17 cellular contexts compared by ENCODE assay signal in the genomic region with DNA sequence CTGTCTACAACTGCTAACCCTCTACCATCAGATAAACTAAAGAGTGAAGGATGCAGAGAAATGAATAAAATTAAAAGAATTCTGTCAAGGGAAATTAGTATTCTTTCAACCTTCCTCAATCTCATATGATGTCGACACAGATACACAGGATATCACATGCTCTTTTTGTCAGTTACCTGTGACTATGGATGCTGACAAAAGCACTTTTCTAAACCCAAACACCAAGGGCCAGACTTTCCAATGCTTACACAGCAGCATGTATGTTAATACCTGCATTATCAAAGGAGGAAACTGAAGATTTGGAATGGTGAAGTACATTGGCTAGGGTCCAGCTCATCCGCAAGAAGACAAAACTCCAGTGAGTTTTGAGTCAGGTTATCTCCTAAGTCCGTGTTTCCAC.
DNase-seq lines count a peak whose midpoint lies in the region; ATAC-seq, FAIRE-seq and TF ChIP-seq lines count a peak whose summit lies in the region.
"Had no signal": no experiment of that assay in that cellular context is flagged by ENCODE, and none has a peak within 500 bp of the region (broad histone marks: within the 10 kb centered on the region; RNA-seq: fewer than 3 reads in every experiment).

No MANE protein-coding gene starts in this region.

- H3K27me3 ChIP-seq in HepG2 (ENCODE audit: control insufficient read depth in 1 of 2, insufficient read depth in 2 of 2, low read length in 2 of 2) (no peaks in the 10 kb centered on the region), right lobe of liver (no peaks in the 10 kb centered on the region), MM.1S (replicated peaks; ENCODE audit: insufficient read depth, low read length) (no peaks in the 10 kb centered on the region), K562 (ENCODE audit: control insufficient read depth in 2 of 2, insufficient read depth in 2 of 2, low read length in 2 of 2) (no peaks in the 10 kb centered on the region)

- CTCF ChIA-PET in HepG2 (lab: Yijun Ruan, JAX; ENCODE audit: low intra/inter-chr PET ratio, low total read pairs): no interaction called here
- CTCF ChIA-PET in K562 (lab: Yijun Ruan, JAX; ENCODE audit: low intra/inter-chr PET ratio): no interaction called here

- no peak overlapping the region for H3K9ac ChIP-seq in HepG2 (ENCODE audit: insufficient read depth, low read depth, low read length)
- no peak overlapping the region for H3K9ac ChIP-seq in MM.1S (ENCODE audit: low read length)
- H3K9ac ChIP-seq in K562 (ENCODE audit: insufficient read depth in 1 of 2, low read depth in 2 of 2, low read length in 2 of 2): no peak overlapping the region
- H3K9ac ChIP-seq: GM23248, KMS-11 had no signal

- H3F3A ChIP-seq in MM.1S (ENCODE audit: insufficient read depth, low read length): peaks cover 8% of the 10 kb centered on the region

- H3K27ac ChIP-seq in HepG2 (ENCODE audit: extremely low read length, insufficient read depth, low read length) (no peak overlapping the region), right lobe of liver (no peak overlapping the region), MM.1S (ENCODE audit: low read length) (peak overlapping the region; percentile 21; the same call in 1 of the 2 replicates), K562 (ENCODE audit: extremely low read depth, low read depth, low read length) (peak overlapping the region; percentile 88)
- H3K27ac ChIP-seq: GM23248, HL-60, KMS-11 had no signal

- ATAC-seq in HepG2 (no peak), right lobe of liver (no peak), K562 (no peak; the same call in 2 of the 3 replicates), GM21529 (IDR thresholded peaks at IDR 0.05; ENCODE audit: unreplicated experiment) (no peak), GM21528 (IDR thresholded peaks at IDR 0.05; ENCODE audit: low FRiP score, unreplicated experiment) (no peak)
- ATAC-seq: HCT116 had no signal

- H3K4me3 ChIP-seq in HepG2 (replicated peaks in 1 of 3; ENCODE audit: insufficient read depth in 1 of 3, low read depth in 2 of 3, low read length in 3 of 3) (no peak overlapping the region), right lobe of liver (no peak overlapping the region), MM.1S (ENCODE audit: low read length) (no peak overlapping the region), K562 (no peak overlapping the region)
- H3K4me3 ChIP-seq: GM23248 had no signal

- TF ChIP-seq RAD21 in HepG2 (CRISPR knock-in tag; IDR thresholded peaks at IDR 0.05) (no peak), K562 (CRISPR knock-in tag; conservative IDR thresholded peaks at IDR 0.05 in 1 of 2, IDR thresholded peaks at IDR 0.05 in 1 of 2) (no peak)

- no peaks in the 10 kb centered on the region for H4K20me1 ChIP-seq in HepG2 (ENCODE audit: insufficient read depth, low read length)
- no peaks in the 10 kb centered on the region for H4K20me1 ChIP-seq in MM.1S (ENCODE audit: insufficient read depth, low read length)
- H4K20me1 ChIP-seq in K562 (replicated peaks; ENCODE audit: control insufficient read depth, insufficient read depth, low read length): no peaks in the 10 kb centered on the region

- TF ChIP-seq CTCF in HepG2 (CRISPR knock-in tag; IDR thresholded peaks at IDR 0.05) (no peak), right lobe of liver (IDR thresholded peaks at IDR 0.05) (no peak), MM.1S (IDR thresholded peaks at IDR 0.05; ENCODE audit: low read length) (no peak), K562 (IDR thresholded peaks at IDR 0.05 in 2 of 3, conservative IDR thresholded peaks at IDR 0.05 in 1 of 3; ENCODE audit: insufficient read depth in 2 of 3, low read depth in 1 of 3, low read length in 3 of 3) (no peak), GM13976 (IDR thresholded peaks at IDR 0.05; ENCODE audit: borderline replicate concordance, control extremely low read depth, extremely low read depth, insufficient read depth, missing control alignments) (no peak)

- in situ Hi-C loops in HepG2 (cut with HindIII; ENCODE audit: extremely low pct_ligation_motif_present, low pct_unique_long_range_greater_than_20kb): no loop called here
- in situ Hi-C loops in K562 (cut with MboI): no loop called here
- in situ Hi-C loops in GM13976 (cut with MboI; ENCODE audit: low sequenced_read_pairs, unreplicated experiment): no loop called here

- H3K4me2 ChIP-seq in HepG2 (ENCODE audit: low read depth, low read length) (no peak overlapping the region), MM.1S (ENCODE audit: low read depth, low read length) (peak overlapping the region; percentile 12), K562 (ENCODE audit: insufficient read depth, low read length) (peak overlapping the region; percentile 28)
- H3K4me2 ChIP-seq: KMS-11 had no signal

- TF ChIP-seq POLR2A in HepG2 (IDR thresholded peaks at IDR 0.05; ENCODE audit: insufficient read depth in 1 of 2, low read depth in 2 of 2, low read length in 2 of 2): no peak
- TF ChIP-seq POLR2A in right lobe of liver (IDR thresholded peaks at IDR 0.05): no peak
- no peak for TF ChIP-seq POLR2A in K562 (conservative IDR thresholded peaks at IDR 0.05)

- POLR2A ChIA-PET in HepG2 (lab: Yijun Ruan, JAX) (no interaction called here), K562 (lab: Yijun Ruan, JAX) (interaction anchor here (1.1 to 2.5 kb wide), 3 partner anchors 9 to 25 kb away, joined by 3 to 12 read pairs (median 4); no protein-coding TSS in a partner anchor)

- 99% methylated on average over 3 of the region's 3 CpGs for WGBS in HepG2 (ENCODE audit: low lambda C conversion rate)
- WGBS in right lobe of liver (ENCODE audit: insufficient coverage, low coverage, low lambda C conversion rate, missing lambda C conversion rate): 78% methylated on average over 3 of the region's 3 CpGs
- WGBS in K562 (ENCODE audit: insufficient coverage, low coverage, missing lambda C conversion rate): 30% methylated on average over 3 of the region's 3 CpGs

- H3K79me2 ChIP-seq in HepG2 (ENCODE audit: insufficient read depth, low read length): no peaks in the 10 kb centered on the region
- H3K79me2 ChIP-seq in MM.1S (ENCODE audit: low read length): no peaks in the 10 kb centered on the region
- no peaks in the 10 kb centered on the region for H3K79me2 ChIP-seq in K562 (ENCODE audit: control insufficient read depth, insufficient read depth, low read length)

- no peaks in the 10 kb centered on the region for H3K9me2 ChIP-seq in MM.1S (replicated peaks; ENCODE audit: insufficient read depth, low read length)

- FAIRE-seq in HepG2 (lab: Jason Lieb, UNC) (no peak), K562 (lab: Jason Lieb, UNC) (no peak)
- FAIRE-seq: H54 had no signal

- H3K36me3 ChIP-seq in HepG2 (replicated peaks in 1 of 2; ENCODE audit: control insufficient read depth in 1 of 2, insufficient read depth in 2 of 2, low read length in 2 of 2) (no peaks in the 10 kb centered on the region), right lobe of liver (no peaks in the 10 kb centered on the region), MM.1S (replicated peaks; ENCODE audit: insufficient read depth, low read length) (no peaks in the 10 kb centered on the region), K562 (ENCODE audit: control insufficient read depth, insufficient read depth, low read length) (no peaks in the 10 kb centered on the region)

- no peaks in the 10 kb centered on the region for H3K9me3 ChIP-seq in HepG2 (ENCODE audit: low read length)
- no peaks in the 10 kb centered on the region for H3K9me3 ChIP-seq in right lobe of liver
- no peaks in the 10 kb centered on the region for H3K9me3 ChIP-seq in MM.1S (replicated peaks; ENCODE audit: insufficient read depth, low read length)
- H3K9me3 ChIP-seq in K562 (replicated peaks; ENCODE audit: control insufficient read depth, insufficient read depth, low read depth, low read length): no peaks in the 10 kb centered on the region

- H3K4me1 ChIP-seq in HepG2 (ENCODE audit: insufficient read depth, low read length) (peaks cover 13% of the 10 kb centered on the region), right lobe of liver (no peaks in the 10 kb centered on the region), MM.1S (ENCODE audit: low read length) (peaks cover 33% of the 10 kb centered on the region), K562 (replicated peaks in 1 of 2; ENCODE audit: control insufficient read depth in 2 of 2, insufficient read depth in 2 of 2, low read length in 2 of 2) (peaks cover 8 to 39% of the 10 kb centered on the region in 2 experiments)

- H3K9me1 ChIP-seq in K562 (ENCODE audit: control insufficient read depth, insufficient read depth, low read length): no peaks in the 10 kb centered on the region

- intact Hi-C loops in HepG2 (cut with micrococcal nuclease; ENCODE audit: unreplicated experiment): no loop called here
- intact Hi-C loops in right lobe of liver (cut with DNase I): no loop called here
- intact Hi-C loops in K562 (cut with micrococcal nuclease): loop anchor here (10.0 kb wide), 1 partner anchor 212 kb away; no protein-coding TSS in a partner anchor

- DNase-seq in HepG2 (ENCODE audit: low spot score): no peak
- DNase-seq in right lobe of liver: no peak
- peak; percentile 56 for DNase-seq in MM.1S
- DNase-seq in K562 (ENCODE audit: extremely low read depth in 1 of 4, low spot score in 3 of 4): peak in 1 of 4 experiments; percentile 33
- no peak for DNase-seq in GM13976 (ENCODE audit: low spot score)
- DNase-seq: ACHN; C1 segment of cervical spinal cord; CD4-positive, alpha-beta T cell; DND-41; GDM1; GM23248 had no signal

- BruUV-seq in HepG2 (replicated peaks; lab: Mats Ljungman, UMichigan): no TSS peak
- no TSS peak for BruUV-seq in K562 (replicated peaks; lab: Mats Ljungman, UMichigan)

- H2AFZ ChIP-seq in HepG2 (ENCODE audit: low read length) (no peak overlapping the region), MM.1S (ENCODE audit: low read length) (peak overlapping the region; percentile 6), K562 (ENCODE audit: low read depth, low read length) (peak overlapping the region; percentile 61)
- H2AFZ ChIP-seq: GM23248 had no signal

- TF ChIP-seq EP300 in HepG2 (IDR thresholded peaks at IDR 0.05; ENCODE audit: low read depth in 2 of 2, low read length in 2 of 2) (no peak), HepG2 (CRISPR knock-in tag; IDR thresholded peaks at IDR 0.05; ENCODE audit: borderline replicate concordance) (no peak), K562 (IDR thresholded peaks at IDR 0.05; ENCODE audit: low read length) (no peak)

TF ChIP-seq in HepG2, 621 proteins besides CTCF, POLR2A, EP300 and RAD21 (continues in another document):
- TF ChIP-seq MAFK (conservative IDR thresholded peaks at IDR 0.05 in 1 of 2, IDR thresholded peaks at IDR 0.05 in 1 of 2; ENCODE audit: low read length in 2 of 2): peak; percentile 83 to 95

TF ChIP-seq in K562, 482 proteins besides CTCF, POLR2A, EP300 and RAD21 (continues in another document):
- TF ChIP-seq MECOM (CRISPR knock-in tag; IDR thresholded peaks at IDR 0.05) (0 out of 2 replicates have a peak, but pooled peaks have one; percentile 49), ZNF316 (IDR thresholded peaks at IDR 0.05) (peak; percentile 59), NFIC (IDR thresholded peaks at IDR 0.05) (peak; percentile 68)

Comparison
In these comparisons a context has a peak if more than half of its experiments do, and no peak if none do; other contexts are left out.
1. H3K27ac ChIP-seq: peak in MM.1S (single experiment) and K562 (single experiment); none in HepG2 (single experiment) and right lobe of liver (0 of 3).